ENCODE assay signal across 2 cellular contexts in the genomic region with DNA sequence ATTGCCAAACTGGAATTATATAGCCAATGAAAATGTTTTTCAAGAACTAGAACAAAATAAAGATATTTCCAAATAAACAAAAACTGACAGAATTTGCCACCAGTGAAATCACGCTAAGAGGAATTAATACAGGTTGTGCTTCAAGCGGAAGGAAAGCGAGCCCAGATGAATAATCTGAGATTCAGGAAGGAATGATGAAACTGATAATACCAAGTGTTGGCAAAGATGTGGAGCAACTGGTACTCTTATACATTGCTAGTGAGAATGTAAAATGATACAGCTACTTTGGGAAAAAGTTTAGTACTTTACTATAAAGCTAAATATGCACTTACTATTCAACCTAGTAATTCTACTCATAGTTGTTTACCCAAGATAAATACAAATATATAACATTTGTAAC.
TF ChIP-seq lines count a peak whose summit lies in the region.

No MANE protein-coding gene starts in this region.

TF ChIP-seq in HepG2, 621 proteins besides CTCF, POLR2A, EP300 and RAD21:
- TF ChIP-seq, protein P1, sequence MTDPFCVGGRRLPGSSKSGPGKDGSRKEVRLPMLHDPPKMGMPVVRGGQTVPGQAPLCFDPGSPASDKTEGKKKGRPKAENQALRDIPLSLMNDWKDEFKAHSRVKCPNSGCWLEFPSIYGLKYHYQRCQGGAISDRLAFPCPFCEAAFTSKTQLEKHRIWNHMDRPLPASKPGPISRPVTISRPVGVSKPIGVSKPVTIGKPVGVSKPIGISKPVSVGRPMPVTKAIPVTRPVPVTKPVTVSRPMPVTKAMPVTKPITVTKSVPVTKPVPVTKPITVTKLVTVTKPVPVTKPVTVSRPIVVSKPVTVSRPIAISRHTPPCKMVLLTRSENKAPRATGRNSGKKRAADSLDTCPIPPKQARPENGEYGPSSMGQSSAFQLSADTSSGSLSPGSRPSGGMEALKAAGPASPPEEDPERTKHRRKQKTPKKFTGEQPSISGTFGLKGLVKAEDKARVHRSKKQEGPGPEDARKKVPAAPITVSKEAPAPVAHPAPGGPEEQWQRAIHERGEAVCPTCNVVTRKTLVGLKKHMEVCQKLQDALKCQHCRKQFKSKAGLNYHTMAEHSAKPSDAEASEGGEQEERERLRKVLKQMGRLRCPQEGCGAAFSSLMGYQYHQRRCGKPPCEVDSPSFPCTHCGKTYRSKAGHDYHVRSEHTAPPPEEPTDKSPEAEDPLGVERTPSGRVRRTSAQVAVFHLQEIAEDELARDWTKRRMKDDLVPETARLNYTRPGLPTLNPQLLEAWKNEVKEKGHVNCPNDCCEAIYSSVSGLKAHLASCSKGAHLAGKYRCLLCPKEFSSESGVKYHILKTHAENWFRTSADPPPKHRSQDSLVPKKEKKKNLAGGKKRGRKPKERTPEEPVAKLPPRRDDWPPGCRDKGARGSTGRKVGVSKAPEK (CRISPR knock-in tag; IDR thresholded peaks at IDR 0.05; ENCODE audit: borderline replicate concordance), result no peak
- TF ChIP-seq ZNF7 (CRISPR knock-in tag; IDR thresholded peaks at IDR 0.05) (peak; percentile 90), ZNF121 (CRISPR knock-in tag; IDR thresholded peaks at IDR 0.05) (no peak), ZBTB21 (CRISPR knock-in tag; IDR thresholded peaks at IDR 0.05) (no peak), MXD4 (CRISPR knock-in tag; IDR thresholded peaks at IDR 0.05) (no peak)
- TF ChIP-seq, protein P2, sequence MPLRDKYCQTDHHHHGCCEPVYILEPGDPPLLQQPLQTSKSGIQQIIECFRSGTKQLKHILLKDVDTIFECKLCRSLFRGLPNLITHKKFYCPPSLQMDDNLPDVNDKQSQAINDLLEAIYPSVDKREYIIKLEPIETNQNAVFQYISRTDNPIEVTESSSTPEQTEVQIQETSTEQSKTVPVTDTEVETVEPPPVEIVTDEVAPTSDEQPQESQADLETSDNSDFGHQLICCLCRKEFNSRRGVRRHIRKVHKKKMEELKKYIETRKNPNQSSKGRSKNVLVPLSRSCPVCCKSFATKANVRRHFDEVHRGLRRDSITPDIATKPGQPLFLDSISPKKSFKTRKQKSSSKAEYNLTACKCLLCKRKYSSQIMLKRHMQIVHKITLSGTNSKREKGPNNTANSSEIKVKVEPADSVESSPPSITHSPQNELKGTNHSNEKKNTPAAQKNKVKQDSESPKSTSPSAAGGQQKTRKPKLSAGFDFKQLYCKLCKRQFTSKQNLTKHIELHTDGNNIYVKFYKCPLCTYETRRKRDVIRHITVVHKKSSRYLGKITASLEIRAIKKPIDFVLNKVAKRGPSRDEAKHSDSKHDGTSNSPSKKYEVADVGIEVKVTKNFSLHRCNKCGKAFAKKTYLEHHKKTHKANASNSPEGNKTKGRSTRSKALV (CRISPR knock-in tag; IDR thresholded peaks at IDR 0.05), result no peak
- TF ChIP-seq, protein P3, sequence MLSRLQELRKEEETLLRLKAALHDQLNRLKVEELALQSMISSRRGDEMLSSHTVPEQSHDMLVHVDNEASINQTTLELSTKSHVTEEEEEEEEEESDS (CRISPR knock-in tag; IDR thresholded peaks at IDR 0.05; ENCODE audit: borderline replicate concordance), result no peak
- TF ChIP-seq, protein P4, sequence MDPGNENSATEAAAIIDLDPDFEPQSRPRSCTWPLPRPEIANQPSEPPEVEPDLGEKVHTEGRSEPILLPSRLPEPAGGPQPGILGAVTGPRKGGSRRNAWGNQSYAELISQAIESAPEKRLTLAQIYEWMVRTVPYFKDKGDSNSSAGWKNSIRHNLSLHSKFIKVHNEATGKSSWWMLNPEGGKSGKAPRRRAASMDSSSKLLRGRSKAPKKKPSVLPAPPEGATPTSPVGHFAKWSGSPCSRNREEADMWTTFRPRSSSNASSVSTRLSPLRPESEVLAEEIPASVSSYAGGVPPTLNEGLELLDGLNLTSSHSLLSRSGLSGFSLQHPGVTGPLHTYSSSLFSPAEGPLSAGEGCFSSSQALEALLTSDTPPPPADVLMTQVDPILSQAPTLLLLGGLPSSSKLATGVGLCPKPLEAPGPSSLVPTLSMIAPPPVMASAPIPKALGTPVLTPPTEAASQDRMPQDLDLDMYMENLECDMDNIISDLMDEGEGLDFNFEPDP (CRISPR knock-in tag; conservative IDR thresholded peaks at IDR 0.05), result no peak

TF ChIP-seq in A549, 52 proteins besides CTCF, POLR2A, EP300 and RAD21:
- TF ChIP-seq ZFP36 (IDR thresholded peaks at IDR 0.05; ENCODE audit: borderline replicate concordance, partially characterized antibody) (peak; percentile 30), NFE2L2 (conservative IDR thresholded peaks at IDR 0.05; ENCODE audit: low read length) (no peak)
